In the genomic region with DNA sequence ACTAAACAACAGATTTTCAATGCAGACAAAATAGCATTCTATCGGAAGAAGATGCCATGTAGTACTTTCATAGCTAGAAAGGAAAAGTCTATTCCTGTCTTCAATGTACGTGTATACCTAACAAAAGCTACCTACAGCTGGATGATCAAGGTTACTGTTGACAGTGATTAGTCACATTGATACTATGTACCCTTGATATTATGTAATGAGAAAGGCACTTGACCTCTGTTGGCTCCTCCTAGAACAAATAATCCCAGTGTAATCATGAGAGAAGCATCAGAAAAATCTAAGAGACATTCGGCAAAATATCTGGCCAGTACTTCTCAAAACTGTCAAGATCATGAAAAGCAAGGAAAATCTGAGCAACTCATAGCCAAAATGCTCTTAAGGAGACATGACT, we compare ENCODE assay signal across 17 cellular contexts. TPM values are rescaled to one million over a fixed set of nuclear protein-coding genes. Genes with fewer than 3 reads are reported as not detected.
DNase-seq lines count a peak whose midpoint lies in the region; ATAC-seq and TF ChIP-seq lines count a peak whose summit lies in the region.
"Had no signal": no experiment of that assay in that cellular context is flagged by ENCODE, and none has a peak within 500 bp of the region (broad histone marks: within the 10 kb centered on the region; RNA-seq: fewer than 3 reads in every experiment).

No MANE protein-coding gene starts in this region.

- H3K4ac ChIP-seq in mesendoderm (ENCODE audit: low read depth, low read length): no peak overlapping the region

- H4K20me1 ChIP-seq in GM23338 (replicated peaks; ENCODE audit: insufficient read depth): no peaks in the 10 kb centered on the region

- H3K4me3 ChIP-seq in epithelial cell of proximal tubule (ENCODE audit: low read depth, low read length) (no peak overlapping the region), mesendoderm (ENCODE audit: low read length) (no peak overlapping the region), GM23338 (no peak overlapping the region)
- H3K4me3 ChIP-seq: MG63 had no signal

- H3K4me3 Mint-ChIP-seq in GM23338: no peak overlapping the region

- H3K4me1 Mint-ChIP-seq in GM23338: peaks cover 4% of the 10 kb centered on the region; the same call in 2 of the 3 replicates

- H3K23ac ChIP-seq in mesendoderm (ENCODE audit: low read length): no peak overlapping the region

- H3K9me3 Mint-ChIP-seq in GM23338: no peaks in the 10 kb centered on the region; the same call in 2 of the 3 replicates

- H2BK5ac ChIP-seq in mesendoderm (ENCODE audit: low read length): no peak overlapping the region

- no peak overlapping the region for H3K9ac ChIP-seq in mesendoderm (ENCODE audit: low read length)
- H3K9ac ChIP-seq: SK-N-SH had no signal

- H3K27ac Mint-ChIP-seq in GM23338: no peak overlapping the region

- H2AFZ ChIP-seq in GM23338: no peak overlapping the region

- no peaks in the 10 kb centered on the region for H3K36me3 Mint-ChIP-seq in GM23338 (ENCODE audit: low read depth)

- no peak overlapping the region for H3K4me2 ChIP-seq in mesendoderm (ENCODE audit: low read length)
- H3K4me2 ChIP-seq in GM23338: no peak overlapping the region
- H3K4me2 ChIP-seq: SK-N-SH had no signal

- no peak overlapping the region for H3K56ac ChIP-seq in mesendoderm (ENCODE audit: low read length)

- no peak overlapping the region for H2AK5ac ChIP-seq in mesendoderm (ENCODE audit: low read length)

- no peak overlapping the region for H4K8ac ChIP-seq in mesendoderm (ENCODE audit: low read depth, low read length)

- H3K79me2 ChIP-seq in mesendoderm (ENCODE audit: control insufficient read depth, insufficient read depth, low read length): no peaks in the 10 kb centered on the region
- H3K79me2 ChIP-seq in GM23338 (replicated peaks; ENCODE audit: insufficient read depth): no peaks in the 10 kb centered on the region

- no peaks in the 10 kb centered on the region for H3K27me3 Mint-ChIP-seq in GM23338 (ENCODE audit: insufficient read depth, low read depth, poor library complexity)

- no peak overlapping the region for H2BK15ac ChIP-seq in mesendoderm (replicated peaks; ENCODE audit: low read depth)

- H3K36me3 ChIP-seq in mesendoderm (ENCODE audit: control insufficient read depth, insufficient read depth, low read length): no peaks in the 10 kb centered on the region
- H3K36me3 ChIP-seq in GM23338 (ENCODE audit: insufficient read depth): no peaks in the 10 kb centered on the region
- H3K36me3 ChIP-seq: MG63 had no signal

- H3K79me1 ChIP-seq in mesendoderm (ENCODE audit: low read length): no peaks in the 10 kb centered on the region

- H3K4me1 ChIP-seq in mesendoderm (ENCODE audit: control insufficient read depth, low read depth, low read length): no peaks in the 10 kb centered on the region
- H3K4me1 ChIP-seq in GM23338 (ENCODE audit: insufficient read depth): no peaks in the 10 kb centered on the region

- no peaks in the 10 kb centered on the region for H3F3A ChIP-seq in GM23338 (replicated peaks; ENCODE audit: low read depth)

- H3K27ac ChIP-seq in mesendoderm (ENCODE audit: low read depth, low read length) (no peak overlapping the region), GM23338 (ENCODE audit: low read depth) (no peak overlapping the region)

- WGBS in mesendoderm (ENCODE audit: extremely low coverage, insufficient coverage, low lambda C conversion rate): no CpG with 5 or more reads among the region's 3 CpGs

- TF ChIP-seq CTCF in epithelial cell of proximal tubule (conservative IDR thresholded peaks at IDR 0.05; ENCODE audit: low read depth, low read length) (no peak), GM23338 (conservative IDR thresholded peaks at IDR 0.05; ENCODE audit: low read depth in 2 of 2) (no peak)

- H4K5ac ChIP-seq in mesendoderm (ENCODE audit: low read length): no peak overlapping the region

- no peak overlapping the region for H3K18ac ChIP-seq in mesendoderm (ENCODE audit: low read length)

- H2BK120ac ChIP-seq in mesendoderm (ENCODE audit: low read depth, low read length): no peak overlapping the region

- peak; percentile 49 for DNase-seq in HT-29 (ENCODE audit: low spot score)
- peak; percentile 12 for DNase-seq in NCI-H748 treated with DMSO at 0.1 percent for 48 hours (lab: John Stamatoyannopoulos, UW)
- DNase-seq in epithelial cell of proximal tubule (ENCODE audit: low read depth): peak; percentile 29
- peak; percentile 6 for DNase-seq in mesendoderm
- no peak for DNase-seq in GM23338 (ENCODE audit: low spot score)
- no peak for DNase-seq in NCI-H2227 (lab: John Stamatoyannopoulos, UW; ENCODE audit: unreplicated experiment)
- no peak for DNase-seq in activated gamma-delta T cell treated with Interleukin-2 at 50 U/mL for 16 hours
- DNase-seq: C1 segment of cervical spinal cord, DMS 273 treated with DMSO at 0.1 percent for 48 hours, HCEC 1CT, KG1, MG63, NCI-H1092 treated with DMSO at 0.1 percent for 48 hours, NCI-H187, Right ventricle myocardium superior, SK-N-SH had no signal

- H3K27me3 ChIP-seq in mesendoderm (ENCODE audit: insufficient read depth, low read length, poor library complexity) (no peaks in the 10 kb centered on the region), GM23338 (ENCODE audit: insufficient read depth) (no peaks in the 10 kb centered on the region)
- H3K27me3 ChIP-seq: MG63 had no signal

- H3K9me2 ChIP-seq in GM23338 (ENCODE audit: insufficient read depth): no peaks in the 10 kb centered on the region
- H3K9me2 ChIP-seq: SK-N-SH had no signal

- ATAC-seq in GM21717 (IDR thresholded peaks at IDR 0.05; ENCODE audit: unreplicated experiment) (no peak), GM23338 (no peak)

TF ChIP-seq in GM23338, 12 proteins besides CTCF, POLR2A, EP300 and RAD21:
- TF ChIP-seq JUNB (IDR thresholded peaks at IDR 0.05; ENCODE audit: unreplicated experiment) (no peak), ZNF114 (CRISPR knock-in tag; IDR thresholded peaks at IDR 0.05) (no peak), STAT1 (IDR thresholded peaks at IDR 0.05; ENCODE audit: unreplicated experiment) (no peak)
- TF ChIP-seq, protein P1, sequence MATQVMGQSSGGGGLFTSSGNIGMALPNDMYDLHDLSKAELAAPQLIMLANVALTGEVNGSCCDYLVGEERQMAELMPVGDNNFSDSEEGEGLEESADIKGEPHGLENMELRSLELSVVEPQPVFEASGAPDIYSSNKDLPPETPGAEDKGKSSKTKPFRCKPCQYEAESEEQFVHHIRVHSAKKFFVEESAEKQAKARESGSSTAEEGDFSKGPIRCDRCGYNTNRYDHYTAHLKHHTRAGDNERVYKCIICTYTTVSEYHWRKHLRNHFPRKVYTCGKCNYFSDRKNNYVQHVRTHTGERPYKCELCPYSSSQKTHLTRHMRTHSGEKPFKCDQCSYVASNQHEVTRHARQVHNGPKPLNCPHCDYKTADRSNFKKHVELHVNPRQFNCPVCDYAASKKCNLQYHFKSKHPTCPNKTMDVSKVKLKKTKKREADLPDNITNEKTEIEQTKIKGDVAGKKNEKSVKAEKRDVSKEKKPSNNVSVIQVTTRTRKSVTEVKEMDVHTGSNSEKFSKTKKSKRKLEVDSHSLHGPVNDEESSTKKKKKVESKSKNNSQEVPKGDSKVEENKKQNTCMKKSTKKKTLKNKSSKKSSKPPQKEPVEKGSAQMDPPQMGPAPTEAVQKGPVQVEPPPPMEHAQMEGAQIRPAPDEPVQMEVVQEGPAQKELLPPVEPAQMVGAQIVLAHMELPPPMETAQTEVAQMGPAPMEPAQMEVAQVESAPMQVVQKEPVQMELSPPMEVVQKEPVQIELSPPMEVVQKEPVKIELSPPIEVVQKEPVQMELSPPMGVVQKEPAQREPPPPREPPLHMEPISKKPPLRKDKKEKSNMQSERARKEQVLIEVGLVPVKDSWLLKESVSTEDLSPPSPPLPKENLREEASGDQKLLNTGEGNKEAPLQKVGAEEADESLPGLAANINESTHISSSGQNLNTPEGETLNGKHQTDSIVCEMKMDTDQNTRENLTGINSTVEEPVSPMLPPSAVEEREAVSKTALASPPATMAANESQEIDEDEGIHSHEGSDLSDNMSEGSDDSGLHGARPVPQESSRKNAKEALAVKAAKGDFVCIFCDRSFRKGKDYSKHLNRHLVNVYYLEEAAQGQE (IDR thresholded peaks at IDR 0.05; ENCODE audit: unreplicated experiment): no peak

RNA-seq across cellular contexts. Expression of a gene that starts 44.4 kb away (rescaled TPM):
- not detected in 2 replicates for total RNA-seq in HT-29 (2014; rRNA removed; shearing (Covaris generic))
- not detected in 2 replicates for total RNA-seq in epithelial cell of proximal tubule
- 1.8 TPM for polyA plus RNA-seq in mesendoderm (2013, experiment 1 of 2)
- polyA plus RNA-seq in mesendoderm (2013, experiment 2 of 2): 1.9 TPM
- total RNA-seq in GM23338 (2014; rRNA removed; shearing (Covaris generic)): 14.8 and 15.4 TPM in 2 replicates
- polyA plus RNA-seq in GM23338 (2016; fragmentation: Nextera tagmentation; extraction: Ambion mirVana): 4.2 and 4.5 TPM in 2 replicates

Comparison
In these comparisons a context has a peak if more than half of its experiments do, and no peak if none do; other contexts are left out.
1. DNase-seq: peak in HT-29 (single experiment), NCI-H748 treated with DMSO at 0.1 percent for 48 hours (single experiment), epithelial cell of proximal tubule (single experiment) and mesendoderm (single experiment); none in GM23338 (single experiment), NCI-H2227 (single experiment) and activated gamma-delta T cell treated with Interleukin-2 at 50 U/mL for 16 hours (single experiment).
2. RNA of a gene that starts 44.4 kb away (total RNA-seq): 14.8 to 15.4 TPM in GM23338; not detected in HT-29 and not detected in epithelial cell of proximal tubule; every median in the first group is over 10 times any median in the second.